In genomic region chr17:78588258-78589030, GRCh38 we compare ENCODE assay signal across 1 cellular context.
TF ChIP-seq lines count a peak whose summit lies in the region.

No MANE protein-coding gene starts in this region.

TF ChIP-seq in IMR-90, 13 proteins besides CTCF, POLR2A, EP300 and RAD21 (continued from another document):
- no peak for TF ChIP-seq SMC3 (IDR thresholded peaks at IDR 0.05; ENCODE audit: low read depth, low read length)
- TF ChIP-seq USF2 (IDR thresholded peaks at IDR 0.05; ENCODE audit: low read depth, low read length) = no peak
- TF ChIP-seq CEBPB (IDR thresholded peaks at IDR 0.05; ENCODE audit: low read depth, low read length) = no peak
- TF ChIP-seq RCOR1 (IDR thresholded peaks at IDR 0.05; ENCODE audit: insufficient replicate concordance, low read length) = no peak
- no peak for TF ChIP-seq MAFK (IDR thresholded peaks at IDR 0.05; ENCODE audit: low read depth, low read length)
- TF ChIP-seq MXI1 (IDR thresholded peaks at IDR 0.05; ENCODE audit: borderline replicate concordance, low read depth, low read length) = no peak
- no peak for TF ChIP-seq ELK1 (IDR thresholded peaks at IDR 0.05; ENCODE audit: borderline replicate concordance, low read depth, low read length)
